ENCODE assay signal across 8 cellular contexts in the genomic region with DNA sequence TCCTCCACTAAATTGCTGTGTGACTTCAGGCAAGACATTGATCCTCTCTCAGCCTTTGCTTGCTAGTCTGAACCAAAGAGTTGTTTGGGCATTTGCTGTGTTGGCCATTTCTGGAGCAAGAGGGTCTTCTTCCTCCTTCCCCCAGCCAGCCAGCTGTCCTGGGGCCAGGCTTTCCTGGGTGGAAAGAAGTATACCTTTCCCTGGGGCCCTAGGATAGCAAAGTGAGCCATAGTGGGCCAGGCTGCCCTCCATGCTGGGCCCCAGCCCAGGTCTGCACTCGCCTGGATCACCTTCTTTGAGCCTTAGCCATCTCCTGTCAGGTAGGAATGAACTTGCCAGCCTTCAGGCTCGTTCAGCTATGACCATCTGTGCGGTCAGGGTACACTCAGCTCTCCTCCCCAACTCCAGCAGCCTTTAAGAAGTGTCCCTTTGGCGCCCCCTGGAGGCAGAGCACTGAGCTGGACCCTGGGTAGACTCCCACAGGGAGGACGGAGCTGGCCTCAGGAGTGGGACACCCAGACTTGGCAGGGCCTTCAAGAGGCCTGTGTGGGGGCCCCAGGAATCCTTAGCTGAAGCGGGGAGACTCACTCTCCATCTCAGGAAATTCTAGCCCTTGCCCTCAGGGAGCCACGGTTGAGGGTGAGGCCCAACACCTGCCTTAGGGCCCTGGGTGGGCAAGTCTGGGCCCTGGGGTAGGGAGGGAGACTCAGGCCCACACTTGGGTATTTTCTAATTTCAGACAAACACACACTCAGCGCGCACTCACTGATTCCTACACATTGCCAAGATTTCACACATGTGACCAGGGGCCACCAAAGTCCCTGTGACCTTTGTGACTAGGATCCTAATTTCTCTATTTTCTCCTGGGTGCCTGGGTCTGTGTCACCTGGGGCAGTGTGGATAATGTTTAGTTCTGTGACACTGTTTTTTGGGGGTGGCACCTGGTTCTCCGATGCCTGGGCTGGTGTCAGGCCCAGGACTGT. TPM values are rescaled to one million over a fixed set of nuclear protein-coding genes. Genes with fewer than 3 reads are reported as not detected.
DNase-seq lines count a peak whose midpoint lies in the region; ATAC-seq and TF ChIP-seq lines count a peak whose summit lies in the region.

No MANE protein-coding gene starts in this region.

- intact Hi-C loops in activated naive CD4-positive, alpha-beta T cell treated with anti-CD3 and anti-CD28 coated beads for 36 hours (cut with micrococcal nuclease): loop anchor here (1.0 kb wide), 5 partner anchors 43 to 276 kb away; no protein-coding TSS in a partner anchor

- H2AK5ac ChIP-seq in trophoblast cell (ENCODE audit: low read length): no peak overlapping the region

- no CpG with 5 or more reads among the region's 10 CpGs for WGBS in trophoblast cell (ENCODE audit: extremely low coverage, insufficient coverage, insufficient read length)

- H3K79me1 ChIP-seq in trophoblast cell (ENCODE audit: low read length): no peaks in the 10 kb centered on the region

- H3K36me3 Mint-ChIP-seq in activated naive CD4-positive, alpha-beta T cell treated with anti-CD3 and anti-CD28 coated beads for 36 hours (ENCODE audit: low read depth): no peaks in the 10 kb centered on the region
- no peaks in the 10 kb centered on the region for H3K36me3 Mint-ChIP-seq in type B pancreatic cell

- H2BK120ac ChIP-seq in trophoblast cell (ENCODE audit: insufficient read depth, low read length, poor library complexity): no peak overlapping the region

- H2BK12ac ChIP-seq in trophoblast cell (ENCODE audit: low read length): no peak overlapping the region

- H3K9me3 Mint-ChIP-seq in activated naive CD4-positive, alpha-beta T cell treated with anti-CD3 and anti-CD28 coated beads for 36 hours: no peaks in the 10 kb centered on the region
- no peaks in the 10 kb centered on the region for H3K9me3 Mint-ChIP-seq in type B pancreatic cell

- no peak overlapping the region for H2BK5ac ChIP-seq in trophoblast cell (ENCODE audit: low read depth, low read length, poor library complexity)

- no peak overlapping the region for H3K18ac ChIP-seq in trophoblast cell (ENCODE audit: low read length)

- H4K91ac ChIP-seq in trophoblast cell (ENCODE audit: low read depth, low read length): no peak overlapping the region

- H3K27ac ChIP-seq in trophoblast cell (ENCODE audit: low read depth, low read length): no peak overlapping the region

- H2AFZ ChIP-seq in trophoblast cell (ENCODE audit: insufficient read depth, low read length, poor library complexity): no peak overlapping the region

- H3K4me1 ChIP-seq in trophoblast cell (ENCODE audit: control insufficient read depth in 1 of 2, insufficient read depth in 2 of 2, low read length in 2 of 2): peaks cover 2 to 6% of the 10 kb centered on the region in 2 experiments

- H3K27ac Mint-ChIP-seq in activated naive CD4-positive, alpha-beta T cell treated with anti-CD3 and anti-CD28 coated beads for 36 hours: no peak overlapping the region
- H3K27ac Mint-ChIP-seq in type B pancreatic cell: no peak overlapping the region

- DNase-seq in AG08396 (ENCODE audit: low spot score) (peak; percentile 88), M059J (ENCODE audit: low read depth) (peak; percentile 81), SK-N-DZ (ENCODE audit: low spot score) (peak; percentile 84), glomerular visceral epithelial cell (ENCODE audit: extremely low spot score) (peak; percentile 87), trophoblast cell (peak; percentile 79 to 92), type B pancreatic cell (ENCODE audit: extremely low spot score, unreplicated experiment) (peak; percentile 89)
- peak; percentile 93 for DNase-seq in activated naive CD4-positive, alpha-beta T cell treated with anti-CD3 and anti-CD28 coated beads for 36 hours

- no peak overlapping the region for H3K14ac ChIP-seq in trophoblast cell (ENCODE audit: low read length)

- CTCF ChIA-PET in activated naive CD4-positive, alpha-beta T cell treated with anti-CD3 and anti-CD28 coated beads for 36 hours (lab: Charles Lee): interaction anchor here (0.6 to 15.7 kb wide), 34 partner anchors 9 to 665 kb away, joined by 3 to 430 read pairs (median 4); a partner anchor contains a TSS

- no peak overlapping the region for H3K4ac ChIP-seq in trophoblast cell (ENCODE audit: low read depth, low read length)

- H3K4me1 Mint-ChIP-seq in activated naive CD4-positive, alpha-beta T cell treated with anti-CD3 and anti-CD28 coated beads for 36 hours (ENCODE audit: low read depth): no peaks in the 10 kb centered on the region
- no peaks in the 10 kb centered on the region for H3K4me1 Mint-ChIP-seq in type B pancreatic cell (ENCODE audit: unreplicated experiment)

- H3K23ac ChIP-seq in trophoblast cell (ENCODE audit: low read length): no peak overlapping the region

- no peaks in the 10 kb centered on the region for H3K27me3 Mint-ChIP-seq in activated naive CD4-positive, alpha-beta T cell treated with anti-CD3 and anti-CD28 coated beads for 36 hours (ENCODE audit: low read depth)
- H3K27me3 Mint-ChIP-seq in type B pancreatic cell: peaks cover 20% of the 10 kb centered on the region

- H3K9me3 ChIP-seq in trophoblast cell (ENCODE audit: insufficient read depth, low read depth, low read length): no peaks in the 10 kb centered on the region

- no peak overlapping the region for H3K4me3 ChIP-seq in trophoblast cell (ENCODE audit: low read depth, low read length)

- peak; percentile 91 for ATAC-seq in GM19023 (IDR thresholded peaks at IDR 0.05; ENCODE audit: unreplicated experiment)

- H3K36me3 ChIP-seq in trophoblast cell (ENCODE audit: control insufficient read depth in 1 of 2, insufficient read depth in 2 of 2, low read length in 2 of 2): no peaks in the 10 kb centered on the region

- no peaks in the 10 kb centered on the region for H3K27me3 ChIP-seq in trophoblast cell (ENCODE audit: insufficient read depth, low read length)

- H3K4me3 Mint-ChIP-seq in activated naive CD4-positive, alpha-beta T cell treated with anti-CD3 and anti-CD28 coated beads for 36 hours: no peak overlapping the region
- no peak overlapping the region for H3K4me3 Mint-ChIP-seq in type B pancreatic cell

- H3K9ac ChIP-seq in trophoblast cell (ENCODE audit: low read length): no peak overlapping the region

- H3K4me2 ChIP-seq in trophoblast cell (ENCODE audit: low read length): no peak overlapping the region

- H4K8ac ChIP-seq in trophoblast cell (ENCODE audit: low read depth, low read length): no peak overlapping the region

- no peaks in the 10 kb centered on the region for H3K79me2 ChIP-seq in trophoblast cell (ENCODE audit: control insufficient read depth, insufficient read depth, low read length, poor library complexity)

- TF ChIP-seq CTCF in type B pancreatic cell (conservative IDR thresholded peaks at IDR 0.05): peak; percentile 89

- H4K12ac ChIP-seq in trophoblast cell (ENCODE audit: low read depth, low read length): no peak overlapping the region

RNA-seq across cellular contexts. Expression of a gene that starts 35.6 kb away (rescaled TPM):
- not detected in 2 replicates for total RNA-seq in M059J (2014; rRNA removed; shearing (Covaris generic))
- 0.06 and 0.16 TPM in 2 replicates for polyA plus RNA-seq in SK-N-DZ (2014; cell fraction: cytosol; rRNA removed)
- polyA plus RNA-seq in SK-N-DZ (2014; cell fraction: nucleus; rRNA removed): 0.24 TPM in 1 of 2 replicates, not detected in the other
- not detected for total RNA-seq in activated naive CD4-positive, alpha-beta T cell treated with anti-CD3 and anti-CD28 coated beads for 36 hours
- polyA plus RNA-seq in trophoblast cell (2013): 0.33 and 0.50 TPM in 2 replicates
- total RNA-seq in type B pancreatic cell (ENCODE audit: low replicate concordance): 0.31 and 0.56 TPM in 2 replicates

RNA-seq across cellular contexts. Expression of a gene that starts 54.1 kb away (rescaled TPM):
- total RNA-seq in M059J (2014; rRNA removed; shearing (Covaris generic)): 0.74 TPM in 1 of 2 replicates, not detected in the other
- polyA plus RNA-seq in SK-N-DZ (2014; cell fraction: cytosol; rRNA removed): not detected in 2 replicates
- polyA plus RNA-seq in SK-N-DZ (2014; cell fraction: nucleus; rRNA removed): not detected in 2 replicates
- total RNA-seq in activated naive CD4-positive, alpha-beta T cell treated with anti-CD3 and anti-CD28 coated beads for 36 hours: not detected
- 3.4 and 4.6 TPM in 2 replicates for polyA plus RNA-seq in trophoblast cell (2013)
- 5.6 and 23.5 TPM in 2 replicates for total RNA-seq in type B pancreatic cell (ENCODE audit: low replicate concordance)
